In genomic region chr3:136750922-136751258, GRCh38 we compare ENCODE assay signal across 8 cellular contexts. TPM values are rescaled to one million over a fixed set of nuclear protein-coding genes. Genes with fewer than 3 reads are reported as not detected.
DNase-seq lines count a peak whose midpoint lies in the region; ATAC-seq and TF ChIP-seq lines count a peak whose summit lies in the region.

No MANE protein-coding gene starts in this region.

- H3K27ac Mint-ChIP-seq in activated CD4-positive, alpha-beta memory T cell treated with anti-CD3 and anti-CD28 coated beads, Interleukin-2, amount 10 ng/mL, durations not matched to agents 7 days and 5 days, result peak overlapping the region; percentile 80

- no peaks in the 10 kb centered on the region for H3K27me3 ChIP-seq in hepatocyte
- no peaks in the 10 kb centered on the region for H3K27me3 ChIP-seq in spleen (replicated peaks in 1 of 7)

- ATAC-seq in HG02623 (IDR thresholded peaks at IDR 0.05; ENCODE audit: unreplicated experiment) (no peak), HG02678 (IDR thresholded peaks at IDR 0.05; ENCODE audit: unreplicated experiment) (no peak), HG02588 (IDR thresholded peaks at IDR 0.05; ENCODE audit: unreplicated experiment) (no peak)

- POLR2A ChIA-PET in activated CD4-positive, alpha-beta memory T cell treated with anti-CD3 and anti-CD28 coated beads, Interleukin-2, amount 10 ng/mL, durations not matched to agents 7 days and 5 days (lab: Charles Lee), result interaction anchor here (3.2 kb wide), 3 partner anchors 111 to 558 kb away, joined by 13 to 132 read pairs (median 92); partner anchors contain the start of genes MSL2 and NCK1

- TF ChIP-seq CTCF in GM12875 (IDR thresholded peaks at IDR 0.05; ENCODE audit: borderline replicate concordance, insufficient read depth, low read depth, low read length), result no peak
- TF ChIP-seq CTCF in hepatocyte (IDR thresholded peaks at IDR 0.05; ENCODE audit: poor library complexity), result no peak
- no peak for TF ChIP-seq CTCF in spleen (IDR thresholded peaks at IDR 0.05 in 8 of 11, conservative IDR thresholded peaks at IDR 0.05 in 3 of 11)

- peak overlapping the region; percentile 78 for H2AFZ ChIP-seq in hepatocyte

- intact Hi-C loops in spleen (cut with DNase I; ENCODE audit: low total_unique reads), result loop anchor here (5.0 to 10.0 kb wide), 5 partner anchors 111 to 674 kb away; partner anchors contain the start of genes MSL2, NCK1 and PCCB

- H3K4me1 Mint-ChIP-seq in activated CD4-positive, alpha-beta memory T cell treated with anti-CD3 and anti-CD28 coated beads, Interleukin-2, amount 10 ng/mL, durations not matched to agents 7 days and 5 days, result peaks cover 53% of the 10 kb centered on the region

- H3K9me3 Mint-ChIP-seq in activated CD4-positive, alpha-beta memory T cell treated with anti-CD3 and anti-CD28 coated beads, Interleukin-2, amount 10 ng/mL, durations not matched to agents 7 days and 5 days, result no peaks in the 10 kb centered on the region

- no peaks in the 10 kb centered on the region for H3K36me3 ChIP-seq in hepatocyte (replicated peaks; ENCODE audit: insufficient read depth, low read depth)
- no peaks in the 10 kb centered on the region for H3K36me3 ChIP-seq in spleen

- peaks cover 13% of the 10 kb centered on the region for H4K20me1 ChIP-seq in hepatocyte (ENCODE audit: insufficient read depth, poor library complexity, severe bottlenecking)

- peaks cover 29% of the 10 kb centered on the region for H3K4me1 ChIP-seq in hepatocyte (ENCODE audit: insufficient read depth)
- H3K4me1 ChIP-seq in spleen, result peaks cover 30 to 71% (median 54%) of the 10 kb centered on the region in 6 donors

- CTCF ChIA-PET in activated CD4-positive, alpha-beta memory T cell treated with anti-CD3 and anti-CD28 coated beads, Interleukin-2, amount 10 ng/mL, durations not matched to agents 7 days and 5 days (lab: Charles Lee), result interaction anchor here (2.6 to 3.2 kb wide), 4 partner anchors 111 to 674 kb away, joined by 25 to 93 read pairs (median 65); partner anchors contain the start of gene NCK1

- no peak for TF ChIP-seq POLR2A in spleen (IDR thresholded peaks at IDR 0.05)

- no peak for DNase-seq in activated CD4-positive, alpha-beta memory T cell treated with anti-CD3 and anti-CD28 coated beads, Interleukin-2, amount 10 ng/mL, durations not matched to agents 7 days and 5 days
- no peak for DNase-seq in hepatocyte (ENCODE audit: low spot score)
- no peak for DNase-seq in spleen
- DNase-seq in activated CD8-positive, alpha-beta memory T cell treated with anti-CD3 and anti-CD28 coated beads for 24 hours, result no peak

- peak overlapping the region; percentile 72 for H3K4me3 ChIP-seq in GM12875 (ENCODE audit: low read depth, low read length)
- H3K4me3 ChIP-seq in hepatocyte, result peak overlapping the region; percentile 64
- H3K4me3 ChIP-seq in spleen, result peak overlapping the region; percentile 54 to 90 (median 60)

- WGBS in hepatocyte (ENCODE audit: low lambda C conversion rate, missing lambda C conversion rate), result 1% methylated on average over 7 of the region's 7 CpGs
- WGBS in spleen, 5 donors, result 1 to 4% (median 2%) methylated on average over 7 of the region's 7 CpGs

- peak overlapping the region; percentile 82 for H3K4me2 ChIP-seq in hepatocyte

- H3K79me2 ChIP-seq in hepatocyte, result peaks cover 54% of the 10 kb centered on the region

- no peaks in the 10 kb centered on the region for H3K9me2 ChIP-seq in hepatocyte (replicated peaks; ENCODE audit: insufficient read depth)

- H3K27me3 Mint-ChIP-seq in activated CD4-positive, alpha-beta memory T cell treated with anti-CD3 and anti-CD28 coated beads, Interleukin-2, amount 10 ng/mL, durations not matched to agents 7 days and 5 days, result no peaks in the 10 kb centered on the region

- H3K9me3 ChIP-seq in hepatocyte (ENCODE audit: low read depth) (no peaks in the 10 kb centered on the region), spleen (no peaks in the 10 kb centered on the region)

- H3K4me3 Mint-ChIP-seq in activated CD4-positive, alpha-beta memory T cell treated with anti-CD3 and anti-CD28 coated beads, Interleukin-2, amount 10 ng/mL, durations not matched to agents 7 days and 5 days, result peak overlapping the region; percentile 79

- H3K27ac ChIP-seq in hepatocyte (peak overlapping the region; percentile 99), spleen (peak overlapping the region; percentile 95 to 100 (median 98))

- peaks cover 4% of the 10 kb centered on the region for H3K36me3 Mint-ChIP-seq in activated CD4-positive, alpha-beta memory T cell treated with anti-CD3 and anti-CD28 coated beads, Interleukin-2, amount 10 ng/mL, durations not matched to agents 7 days and 5 days (ENCODE audit: low read depth)

RNA-seq across cellular contexts. Expression of gene STAG1, which starts 1.3 kb away (rescaled TPM):
- 10 to 100 TPM; 34.1 to 36.2 TPM for total RNA-seq in activated CD4-positive, alpha-beta memory T cell treated with anti-CD3 and anti-CD28 coated beads, Interleukin-2, amount 10 ng/mL, durations not matched to agents 7 days and 5 days
- total RNA-seq in hepatocyte, result 37.0 and 41.1 TPM in 2 replicates
- 12.4 and 16.6 TPM in 2 replicates for polyA plus RNA-seq in hepatocyte
- 10 to 100 TPM; 40.0 to 61.6 (median 51.9) TPM for total RNA-seq in spleen
- 1 to 10 TPM; 7.2 to 9.2 (median 8.5) TPM for polyA plus RNA-seq in spleen
